In genomic region chr9:81613002-81613750, GRCh38 we compare ENCODE assay signal across 10 cellular contexts.
DNase-seq lines count a peak whose midpoint lies in the region; ATAC-seq and TF ChIP-seq lines count a peak whose summit lies in the region.
"Had no signal": no experiment of that assay in that cellular context is flagged by ENCODE, and none has a peak within 500 bp of the region (broad histone marks: within the 10 kb centered on the region; RNA-seq: fewer than 3 reads in every experiment).

No MANE protein-coding gene starts in this region.

- H3K4me3 ChIP-seq in breast epithelium (peak overlapping the region in 1 of 3 donors; percentile 37), muscle layer of colon (ENCODE audit: low read depth in 1 of 2, low read length in 2 of 2) (peak overlapping the region in 1 of 2 donors; percentile 17), vagina (no peak overlapping the region)

- TF ChIP-seq POLR2A in breast epithelium (IDR thresholded peaks at IDR 0.05) (no peak), vagina (IDR thresholded peaks at IDR 0.05) (no peak)

- TF ChIP-seq CTCF in breast epithelium (IDR thresholded peaks at IDR 0.05) = no peak
- TF ChIP-seq CTCF in MCF 10A (IDR thresholded peaks at IDR 0.05; ENCODE audit: unreplicated experiment) = no peak
- TF ChIP-seq CTCF in vagina (IDR thresholded peaks at IDR 0.05) = no peak

- H3K4me1 ChIP-seq in breast epithelium (no peaks in the 10 kb centered on the region), muscle layer of colon (ENCODE audit: insufficient read depth, low read length) (peaks cover 35% of the 10 kb centered on the region), vagina (peaks cover 22% of the 10 kb centered on the region)

- intact Hi-C loops in breast epithelium (cut with DNase I; ENCODE audit: low total_unique reads) (no loop called here), MCF 10A (cut with micrococcal nuclease) (no loop called here), vagina (cut with DNase I) (loop anchor here (5.0 kb wide), 2 partner anchors 56 to 74 kb away; partner anchors contain the start of gene TLE1)

- no peaks in the 10 kb centered on the region for H3K4me1 Mint-ChIP-seq in MCF 10A (ENCODE audit: insufficient read depth, unreplicated experiment)

- no peak overlapping the region for H3K27ac Mint-ChIP-seq in MCF 10A (ENCODE audit: low read depth, unreplicated experiment)
- H3K27ac Mint-ChIP-seq: naive thymus-derived CD4-positive, alpha-beta T cell had no signal

- H3K27ac ChIP-seq in breast epithelium (peak overlapping the region; percentile 67 to 87), muscle layer of colon (ENCODE audit: low read depth, low read length) (peak overlapping the region; percentile 79), vagina (peak overlapping the region; percentile 49)
- H3K27ac ChIP-seq: epithelial cell of prostate had no signal

- CTCF ChIA-PET in MCF 10A (lab: Yijun Ruan, JAX) = interaction anchor here (0.6 to 1.1 kb wide), 4 partner anchors 89 to 1806 kb away, joined by 3 read pairs; no protein-coding TSS in a partner anchor

- H3K9me3 ChIP-seq in breast epithelium = no peaks in the 10 kb centered on the region
- H3K9me3 ChIP-seq in muscle layer of colon (ENCODE audit: low read length) = no peaks in the 10 kb centered on the region
- no peaks in the 10 kb centered on the region for H3K9me3 ChIP-seq in vagina

- H3K27me3 ChIP-seq in breast epithelium (no peaks in the 10 kb centered on the region), muscle layer of colon (ENCODE audit: control insufficient read depth in 1 of 2, insufficient read depth in 2 of 2, low read length in 2 of 2) (no peaks in the 10 kb centered on the region), vagina (no peaks in the 10 kb centered on the region)

- DNase-seq in breast epithelium (ENCODE audit: low spot score in 2 of 2) (no peak), MCF 10A (ENCODE audit: unreplicated experiment) (no peak), fibroblast of peridontal ligament (ENCODE audit: extremely low read depth) (peak; percentile 98), vagina (ENCODE audit: extremely low spot score in 2 of 2) (peak in 1 of 2 donors; percentile 91), RKO (ENCODE audit: low spot score) (no peak)
- DNase-seq: naive thymus-derived CD4-positive, alpha-beta T cell had no signal

- H3K36me3 ChIP-seq in breast epithelium = no peaks in the 10 kb centered on the region
- peaks cover 17% of the 10 kb centered on the region for H3K36me3 ChIP-seq in muscle layer of colon (ENCODE audit: insufficient read depth, low read length)
- H3K36me3 ChIP-seq in vagina = peaks cover 4 to 63% of the 10 kb centered on the region in 2 donors

- BruUV-seq in MCF 10A (replicated peaks; lab: Mats Ljungman, UMichigan) = no TSS peak

- no peaks in the 10 kb centered on the region for H3K27me3 Mint-ChIP-seq in MCF 10A (ENCODE audit: insufficient read depth, unreplicated experiment)
- H3K27me3 Mint-ChIP-seq: naive thymus-derived CD4-positive, alpha-beta T cell had no signal

- peaks cover 73% of the 10 kb centered on the region for H3K36me3 Mint-ChIP-seq in MCF 10A (ENCODE audit: insufficient read depth, unreplicated experiment)
- H3K36me3 Mint-ChIP-seq: naive thymus-derived CD4-positive, alpha-beta T cell had no signal

- POLR2A ChIA-PET in MCF 10A (lab: Yijun Ruan, JAX) = no interaction called here

- H3K9me3 Mint-ChIP-seq in MCF 10A (ENCODE audit: unreplicated experiment) = no peaks in the 10 kb centered on the region

- ATAC-seq in HG02610 (IDR thresholded peaks at IDR 0.05; ENCODE audit: unreplicated experiment) = no peak
- no peak for ATAC-seq in HG02884 (IDR thresholded peaks at IDR 0.05; ENCODE audit: unreplicated experiment)
- ATAC-seq: naive thymus-derived CD4-positive, alpha-beta T cell had no signal

- no peak overlapping the region for H3K4me3 Mint-ChIP-seq in MCF 10A (ENCODE audit: unreplicated experiment)
- H3K4me3 Mint-ChIP-seq: naive thymus-derived CD4-positive, alpha-beta T cell had no signal

- no peak overlapping the region for H3K9ac ChIP-seq in muscle layer of colon (ENCODE audit: low read length)
